Comparison of ENCODE assay signal across 12 cellular contexts in the genomic region with DNA sequence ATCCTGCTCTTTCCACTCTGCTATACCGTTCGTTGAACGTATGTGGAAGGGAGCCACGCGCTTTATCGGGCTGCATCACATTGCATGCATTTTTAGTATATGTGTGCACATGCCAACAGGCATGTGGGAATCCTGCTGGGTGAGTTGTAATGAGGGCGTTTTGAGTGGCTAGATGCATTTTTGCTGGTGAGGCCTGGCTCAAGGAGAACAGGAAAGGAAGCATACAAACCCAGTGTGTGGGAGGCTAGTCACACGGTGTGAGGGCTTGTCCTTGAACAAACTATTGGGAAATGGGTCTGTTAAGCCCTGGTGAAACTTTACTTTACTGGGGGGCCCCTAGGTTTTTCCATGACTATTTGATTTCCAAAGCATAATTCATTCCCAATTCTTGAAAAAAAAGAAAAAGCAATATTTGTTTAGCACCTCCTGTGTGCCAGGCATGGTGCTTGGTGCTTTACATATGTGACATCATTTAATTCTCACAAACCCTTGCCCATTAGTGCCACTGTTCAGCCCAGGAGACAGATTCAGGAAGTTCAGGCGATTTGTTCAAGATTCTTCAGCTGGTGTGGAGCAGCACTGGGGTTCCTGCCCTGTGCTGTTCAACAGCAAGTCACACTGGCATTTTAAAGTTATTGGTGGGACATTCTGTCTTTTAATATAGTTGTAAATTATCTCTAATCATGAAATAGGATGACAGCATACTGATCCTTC. TPM values are rescaled to one million over a fixed set of nuclear protein-coding genes. Genes with fewer than 3 reads are reported as not detected.
DNase-seq lines count a peak whose midpoint lies in the region; ATAC-seq and TF ChIP-seq lines count a peak whose summit lies in the region.
"Had no signal": no experiment of that assay in that cellular context is flagged by ENCODE, and none has a peak within 500 bp of the region (broad histone marks: within the 10 kb centered on the region; RNA-seq: fewer than 3 reads in every experiment).

No MANE protein-coding gene starts in this region.

- peaks cover 0 to 4% (median 0%) of the 10 kb centered on the region in 3 donors for H3K27me3 Mint-ChIP-seq in immature natural killer cell (ENCODE audit: low read depth in 3 of 3)
- no peaks in the 10 kb centered on the region for H3K27me3 Mint-ChIP-seq in stimulated activated naive B cell treated with anti-CD40 and anti-IgM and Interleukin-4, amounts not matched to agents 10 μg/mL and 1 μg/mL and 100 μg/mL, for 72 hours

- H3K27ac Mint-ChIP-seq in immature natural killer cell, result peak overlapping the region in 4 of 6 donors; percentile 15 to 89 (median 26)
- H3K27ac Mint-ChIP-seq in stimulated activated naive B cell treated with anti-CD40 and anti-IgM and Interleukin-4, amounts not matched to agents 10 μg/mL and 1 μg/mL and 100 μg/mL, for 72 hours, result no peak overlapping the region
- H3K27ac Mint-ChIP-seq: activated T-helper 1 cell treated with anti-CD3 and anti-CD28 coated beads, Interleukin-12 subunit alpha, Interleukin-12 subunit beta, Interleukin-2, Interleukin-4 antibody, amounts not matched to agents 30 ng/mL and 10 ng/mL and 1 ng/mL, durations not matched to agents 14 hours and 24 hours and 36 hours had no signal

- DNase-seq in amniotic stem cell (lab: John Stamatoyannopoulos, UW) (peak; percentile 73), immature natural killer cell (no peak), suprapubic skin (ENCODE audit: low spot score in 2 of 2) (no peak), NCI-H1417 treated with DMSO at 0.1 percent for 48 hours (lab: John Stamatoyannopoulos, UW) (no peak), H4 (ENCODE audit: low spot score) (no peak), occipital lobe (lab: John Stamatoyannopoulos, UW) (no peak)
- no peak for DNase-seq in stimulated activated naive B cell treated with anti-CD40 and anti-IgM and Interleukin-4, amounts not matched to agents 10 μg/mL and 1 μg/mL and 100 μg/mL, for 72 hours
- DNase-seq: DND-41, dorsolateral prefrontal cortex, NCI-H1092 treated with DMSO at 0.1 percent for 48 hours had no signal

- H3K4me1 ChIP-seq in HEK293 (ENCODE audit: control insufficient read depth, insufficient read depth, low read length), result no peaks in the 10 kb centered on the region
- H3K4me1 ChIP-seq in suprapubic skin, result peaks cover 56% of the 10 kb centered on the region

- H3K4me3 ChIP-seq in HEK293 (ENCODE audit: low read depth, low read length) (no peak overlapping the region), suprapubic skin (no peak overlapping the region)
- H3K4me3 ChIP-seq: dorsolateral prefrontal cortex had no signal

- H3K4me1 Mint-ChIP-seq in immature natural killer cell, result peaks cover 22 to 28% of the 10 kb centered on the region in 2 donors
- peaks cover 54 to 81% of the 10 kb centered on the region in 2 donors for H3K4me1 Mint-ChIP-seq in stimulated activated naive B cell treated with anti-CD40 and anti-IgM and Interleukin-4, amounts not matched to agents 10 μg/mL and 1 μg/mL and 100 μg/mL, for 72 hours

- CTCF ChIA-PET in HEK293 (lab: Yijun Ruan, JAX), result no interaction called here

- H3K4me3 Mint-ChIP-seq in immature natural killer cell, result no peak overlapping the region
- no peak overlapping the region for H3K4me3 Mint-ChIP-seq in stimulated activated naive B cell treated with anti-CD40 and anti-IgM and Interleukin-4, amounts not matched to agents 10 μg/mL and 1 μg/mL and 100 μg/mL, for 72 hours
- H3K4me3 Mint-ChIP-seq: activated T-helper 1 cell treated with anti-CD3 and anti-CD28 coated beads, Interleukin-12 subunit alpha, Interleukin-12 subunit beta, Interleukin-2, Interleukin-4 antibody, amounts not matched to agents 30 ng/mL and 10 ng/mL and 1 ng/mL, durations not matched to agents 14 hours and 24 hours and 36 hours had no signal

- POLR2A ChIA-PET in HEK293 (lab: Yijun Ruan, JAX), result interaction anchor here (0.7 to 1.2 kb wide), 2 partner anchors 24 to 477 kb away, joined by 3 to 6 read pairs; no protein-coding TSS in a partner anchor

- TF ChIP-seq POLR2A in suprapubic skin (IDR thresholded peaks at IDR 0.05), result no peak

- no peak for TF ChIP-seq EP300 in suprapubic skin (IDR thresholded peaks at IDR 0.05)

- H3K36me3 Mint-ChIP-seq in immature natural killer cell, result peaks cover 6 to 21% (median 19%) of the 10 kb centered on the region in 3 donors
- peaks cover 0 to 3% of the 10 kb centered on the region in 2 donors for H3K36me3 Mint-ChIP-seq in stimulated activated naive B cell treated with anti-CD40 and anti-IgM and Interleukin-4, amounts not matched to agents 10 μg/mL and 1 μg/mL and 100 μg/mL, for 72 hours

- ATAC-seq in stimulated activated naive B cell treated with anti-CD40 and anti-IgM and Interleukin-4, amounts not matched to agents 10 μg/mL and 1 μg/mL and 100 μg/mL, for 72 hours (replicated peaks), result no peak

- TF ChIP-seq CTCF in HEK293 (tag by site-specific recombination; IDR thresholded peaks at IDR 0.05) (no peak), suprapubic skin (IDR thresholded peaks at IDR 0.05) (no peak)

- H3K9me3 ChIP-seq in HEK293 (ENCODE audit: control insufficient read depth, insufficient read depth, low read depth, low read length), result no peaks in the 10 kb centered on the region
- H3K9me3 ChIP-seq in suprapubic skin, result no peaks in the 10 kb centered on the region

- no peaks in the 10 kb centered on the region for H3K36me3 ChIP-seq in HEK293 (ENCODE audit: control insufficient read depth in 2 of 2, insufficient read depth in 1 of 2, low read length in 2 of 2)
- H3K36me3 ChIP-seq in suprapubic skin, result no peaks in the 10 kb centered on the region

- no peak overlapping the region for H3K27ac ChIP-seq in HEK293 (ENCODE audit: extremely low read depth, low read depth, low read length)
- H3K27ac ChIP-seq in suprapubic skin, result peak overlapping the region; percentile 65
- H3K27ac ChIP-seq: dorsolateral prefrontal cortex had no signal

- H3K27me3 ChIP-seq in suprapubic skin, result no peaks in the 10 kb centered on the region
- H3K27me3 ChIP-seq: dorsolateral prefrontal cortex had no signal

- WGBS in suprapubic skin, result 47% methylated on average over 9 of the region's 9 CpGs

- H3K9me3 Mint-ChIP-seq in immature natural killer cell, result no peaks in the 10 kb centered on the region
- no peaks in the 10 kb centered on the region for H3K9me3 Mint-ChIP-seq in stimulated activated naive B cell treated with anti-CD40 and anti-IgM and Interleukin-4, amounts not matched to agents 10 μg/mL and 1 μg/mL and 100 μg/mL, for 72 hours
- H3K9me3 Mint-ChIP-seq: activated T-helper 1 cell treated with anti-CD3 and anti-CD28 coated beads, Interleukin-12 subunit alpha, Interleukin-12 subunit beta, Interleukin-2, Interleukin-4 antibody, amounts not matched to agents 30 ng/mL and 10 ng/mL and 1 ng/mL, durations not matched to agents 14 hours and 24 hours and 36 hours had no signal

TF ChIP-seq in HEK293, 187 proteins besides CTCF, POLR2A, EP300 and RAD21:
- TF ChIP-seq EGR2 (tag by site-specific recombination; IDR thresholded peaks at IDR 0.05; ENCODE audit: low read depth) (0 out of 2 replicates have a peak, but pooled peaks have one; percentile 10), ZFHX2 (tag by site-specific recombination; conservative IDR thresholded peaks at IDR 0.05) (peak; percentile 77)
- TF ChIP-seq, protein P1, sequence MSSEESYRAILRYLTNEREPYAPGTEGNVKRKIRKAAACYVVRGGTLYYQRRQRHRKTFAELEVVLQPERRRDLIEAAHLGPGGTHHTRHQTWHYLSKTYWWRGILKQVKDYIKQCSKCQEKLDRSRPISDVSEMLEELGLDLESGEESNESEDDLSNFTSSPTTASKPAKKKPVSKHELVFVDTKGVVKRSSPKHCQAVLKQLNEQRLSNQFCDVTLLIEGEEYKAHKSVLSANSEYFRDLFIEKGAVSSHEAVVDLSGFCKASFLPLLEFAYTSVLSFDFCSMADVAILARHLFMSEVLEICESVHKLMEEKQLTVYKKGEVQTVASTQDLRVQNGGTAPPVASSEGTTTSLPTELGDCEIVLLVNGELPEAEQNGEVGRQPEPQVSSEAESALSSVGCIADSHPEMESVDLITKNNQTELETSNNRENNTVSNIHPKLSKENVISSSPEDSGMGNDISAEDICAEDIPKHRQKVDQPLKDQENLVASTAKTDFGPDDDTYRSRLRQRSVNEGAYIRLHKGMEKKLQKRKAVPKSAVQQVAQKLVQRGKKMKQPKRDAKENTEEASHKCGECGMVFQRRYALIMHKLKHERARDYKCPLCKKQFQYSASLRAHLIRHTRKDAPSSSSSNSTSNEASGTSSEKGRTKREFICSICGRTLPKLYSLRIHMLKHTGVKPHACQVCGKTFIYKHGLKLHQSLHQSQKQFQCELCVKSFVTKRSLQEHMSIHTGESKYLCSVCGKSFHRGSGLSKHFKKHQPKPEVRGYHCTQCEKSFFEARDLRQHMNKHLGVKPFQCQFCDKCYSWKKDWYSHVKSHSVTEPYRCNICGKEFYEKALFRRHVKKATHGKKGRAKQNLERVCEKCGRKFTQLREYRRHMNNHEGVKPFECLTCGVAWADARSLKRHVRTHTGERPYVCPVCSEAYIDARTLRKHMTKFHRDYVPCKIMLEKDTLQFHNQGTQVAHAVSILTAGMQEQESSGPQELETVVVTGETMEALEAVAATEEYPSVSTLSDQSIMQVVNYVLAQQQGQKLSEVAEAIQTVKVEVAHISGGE (tag by site-specific recombination; conservative IDR thresholded peaks at IDR 0.05; ENCODE audit: low read depth), result no peak

RNA-seq across cellular contexts. Expression of a gene that starts 25.6 kb away (rescaled TPM):
- polyA plus RNA-seq in immature natural killer cell, result 10 to 100 TPM; 18.7 to 58.4 (median 18.9) TPM
- total RNA-seq in suprapubic skin, result 100 to 1,000 TPM; 137 to 458 (median 151) TPM
- total RNA-seq in H4 (2014; rRNA removed; shearing (Covaris generic)), result 23.2 and 29.4 TPM in 2 replicates
- 76.1 TPM for total RNA-seq in occipital lobe
